19 cellular contexts compared by ENCODE assay signal in the genomic region with DNA sequence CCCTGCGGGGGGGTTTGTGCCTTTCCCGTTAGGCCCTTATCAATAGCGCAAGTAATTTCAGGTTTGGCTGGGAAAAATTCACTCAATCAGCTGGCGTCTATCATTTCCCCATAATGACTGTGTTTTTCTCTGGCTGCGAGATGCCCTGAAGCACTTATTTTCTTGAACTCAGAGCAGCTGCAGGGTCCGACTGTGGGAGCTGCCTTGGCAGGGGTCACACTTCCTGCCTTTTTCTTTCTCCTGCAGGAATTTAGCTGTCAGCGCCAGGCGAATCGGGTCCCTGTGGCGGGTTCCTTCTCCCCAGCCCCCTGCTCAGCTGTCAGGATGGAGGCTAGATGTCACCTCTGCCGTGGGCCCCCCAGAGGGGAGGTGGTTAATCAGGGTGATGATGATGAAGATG.
"Had no signal": no experiment of that assay in that cellular context is flagged by ENCODE, and none has a peak within 500 bp of the region (broad histone marks: within the 10 kb centered on the region; RNA-seq: fewer than 3 reads in every experiment).

No MANE protein-coding gene starts in this region.

- H3K27ac Mint-ChIP-seq: activated CD4-positive, alpha-beta T cell treated with anti-CD3 and anti-CD28 coated beads, Interleukin-2, amount 10 ng/mL, durations not matched to agents 24 days and 14 days; activated CD8-positive, alpha-beta T cell treated with anti-CD3 and anti-CD28 coated beads, Interleukin-2, amount 10 ng/mL, durations not matched to agents 7 days and 5 days; activated naive CD8-positive, alpha-beta T cell; activated T-cell treated with anti-CD3 and anti-CD28 coated beads, Interleukin-2, amount 50 U/mL, for 72 hours had no signal

- H3K4me3 Mint-ChIP-seq: activated CD4-positive, alpha-beta T cell treated with anti-CD3 and anti-CD28 coated beads, Interleukin-2, amount 10 ng/mL, durations not matched to agents 24 days and 14 days; activated CD8-positive, alpha-beta T cell treated with anti-CD3 and anti-CD28 coated beads, Interleukin-2, amount 10 ng/mL, durations not matched to agents 7 days and 5 days; activated naive CD8-positive, alpha-beta T cell; activated T-cell treated with anti-CD3 and anti-CD28 coated beads, Interleukin-2, amount 50 U/mL, for 72 hours; brain; central memory CD8-positive, alpha-beta T cell had no signal

- H3K9me3 Mint-ChIP-seq: activated CD4-positive, alpha-beta T cell treated with anti-CD3 and anti-CD28 coated beads, Interleukin-2, amount 10 ng/mL, durations not matched to agents 24 days and 14 days; activated T-cell treated with anti-CD3 and anti-CD28 coated beads, Interleukin-2, amount 50 U/mL, for 72 hours; brain; central memory CD8-positive, alpha-beta T cell; neural crest cell had no signal

- H3K4me3 ChIP-seq: thoracic aorta had no signal

- H3K27ac ChIP-seq: foreskin keratinocyte, thoracic aorta had no signal

- H3K36me3 Mint-ChIP-seq: activated naive CD8-positive, alpha-beta T cell; brain had no signal

- H3K27me3 Mint-ChIP-seq: activated CD4-positive, alpha-beta T cell treated with anti-CD3 and anti-CD28 coated beads, Interleukin-2, amount 10 ng/mL, durations not matched to agents 24 days and 14 days; activated naive CD8-positive, alpha-beta T cell had no signal

- ATAC-seq: activated CD8-positive, alpha-beta T cell treated with anti-CD3 and anti-CD28 coated beads, Interleukin-2, amount 10 ng/mL, durations not matched to agents 7 days and 5 days; activated T-cell treated with anti-CD3 and anti-CD28 coated beads, Interleukin-2, amount 50 U/mL, for 72 hours; foreskin keratinocyte; sciatic nerve had no signal

- H3K4me1 Mint-ChIP-seq: activated CD4-positive, alpha-beta T cell treated with anti-CD3 and anti-CD28 coated beads, Interleukin-2, amount 10 ng/mL, durations not matched to agents 24 days and 14 days; central memory CD8-positive, alpha-beta T cell had no signal

- H3K4me1 ChIP-seq: foreskin keratinocyte had no signal

- DNase-seq: activated CD4-positive, alpha-beta T cell treated with anti-CD3 and anti-CD28 coated beads, Interleukin-2, amount 10 ng/mL, durations not matched to agents 24 days and 14 days; activated CD4-positive, CD25-positive, alpha-beta regulatory T cell; activated CD8-positive, alpha-beta memory T cell treated with anti-CD3 and anti-CD28 coated beads, Interleukin-2, amount 50 U/mL, for 48 hours; activated CD8-positive, alpha-beta T cell treated with anti-CD3 and anti-CD28 coated beads, Interleukin-2, amount 10 ng/mL, durations not matched to agents 7 days and 5 days; activated gamma-delta T cell treated with Interleukin-2 at 50 U/mL for 16 hours; activated T-cell treated with anti-CD3 and anti-CD28 coated beads, Interleukin-2, amount 50 U/mL, for 72 hours; amniotic stem cell; effector CD8-positive, alpha-beta T cell; foreskin keratinocyte; glutamatergic neuron; hypothalamus; stimulated activated CD4-positive, alpha-beta T cell treated with anti-CD3 and anti-CD28 coated beads, Interleukin-12 subunit alpha, Interleukin-12 subunit beta, amount 100 ng/mL, for 4 hours; stimulated activated CD4-positive, alpha-beta T cell treated with anti-CD3 and anti-CD28 coated beads, Interleukin-2, amount 100 ng/mL, for 24 hours had no signal

- H3K9me3 ChIP-seq: thoracic aorta had no signal

- H3K36me3 ChIP-seq: thoracic aorta had no signal
